12 cellular contexts compared by ENCODE assay signal in genomic region chr5:172642926-172643325, GRCh38. TPM values are rescaled to one million over a fixed set of nuclear protein-coding genes. Genes with fewer than 3 reads are reported as not detected.
DNase-seq lines count a peak whose midpoint lies in the region; ATAC-seq and TF ChIP-seq lines count a peak whose summit lies in the region.
"Had no signal": no experiment of that assay in that cellular context is flagged by ENCODE, and none has a peak within 500 bp of the region (broad histone marks: within the 10 kb centered on the region; RNA-seq: fewer than 3 reads in every experiment).

No MANE protein-coding gene starts in this region.

- H3K4me1 Mint-ChIP-seq in activated naive CD8-positive, alpha-beta T cell (ENCODE audit: low read depth): peaks cover 7% of the 10 kb centered on the region
- peaks cover 5% of the 10 kb centered on the region for H3K4me1 Mint-ChIP-seq in activated naive CD8-positive, alpha-beta T cell treated with anti-CD3 and anti-CD28 coated beads for 36 hours
- H3K4me1 Mint-ChIP-seq: activated naive CD8-positive, alpha-beta T cell treated with anti-CD3 and anti-CD28 coated beads, Interleukin-2, amount 50 U/mL, for 24 hours had no signal

- no peaks in the 10 kb centered on the region for H3K9me3 Mint-ChIP-seq in activated naive CD8-positive, alpha-beta T cell (ENCODE audit: low read depth)
- H3K9me3 Mint-ChIP-seq in activated naive CD8-positive, alpha-beta T cell treated with anti-CD3 and anti-CD28 coated beads for 36 hours: no peaks in the 10 kb centered on the region
- H3K9me3 Mint-ChIP-seq: activated naive CD8-positive, alpha-beta T cell treated with anti-CD3 and anti-CD28 coated beads, Interleukin-2, amount 50 U/mL, for 24 hours had no signal

- TF ChIP-seq POLR2A in prostate gland (IDR thresholded peaks at IDR 0.05): no peak

- intact Hi-C loops in prostate gland (cut with DNase I): loop anchor here (5.0 kb wide), 2 partner anchors 86 to 166 kb away; no protein-coding TSS in a partner anchor
- intact Hi-C loops in upper lobe of right lung (cut with DNase I): no loop called here

- H3K4me3 Mint-ChIP-seq in activated naive CD8-positive, alpha-beta T cell: peak overlapping the region; percentile 41
- no peak overlapping the region for H3K4me3 Mint-ChIP-seq in activated naive CD8-positive, alpha-beta T cell treated with anti-CD3 and anti-CD28 coated beads for 36 hours
- H3K4me3 Mint-ChIP-seq: activated CD8-positive, alpha-beta memory T cell treated with anti-CD3 and anti-CD28 coated beads, Interleukin-2, amount 10 ng/mL, durations not matched to agents 7 days and 5 days; activated naive CD8-positive, alpha-beta T cell treated with anti-CD3 and anti-CD28 coated beads, Interleukin-2, amount 50 U/mL, for 24 hours had no signal

- H3K27me3 Mint-ChIP-seq in activated naive CD8-positive, alpha-beta T cell: peaks cover 25% of the 10 kb centered on the region
- H3K27me3 Mint-ChIP-seq in activated naive CD8-positive, alpha-beta T cell treated with anti-CD3 and anti-CD28 coated beads for 36 hours: peaks cover 50% of the 10 kb centered on the region

- DNase-seq in activated naive CD8-positive, alpha-beta T cell treated with anti-CD3 and anti-CD28 coated beads for 36 hours: no peak
- DNase-seq in right atrium auricular region (ENCODE audit: low spot score): no peak
- DNase-seq in prostate gland (ENCODE audit: low spot score): no peak
- DNase-seq in upper lobe of right lung: peak; percentile 48
- DNase-seq in NCI-H748 (lab: John Stamatoyannopoulos, UW; ENCODE audit: unreplicated experiment): no peak
- no peak for DNase-seq in amniotic stem cell (lab: John Stamatoyannopoulos, UW)
- DNase-seq: activated CD8-positive, alpha-beta memory T cell treated with anti-CD3 and anti-CD28 coated beads, Interleukin-2, amount 10 ng/mL, durations not matched to agents 7 days and 5 days; activated naive CD8-positive, alpha-beta T cell treated with anti-CD3 and anti-CD28 coated beads, Interleukin-2, amount 50 U/mL, for 24 hours; NCI-H2227 treated with DMSO at 0.1 percent for 48 hours had no signal

- no peaks in the 10 kb centered on the region for H3K36me3 ChIP-seq in right atrium auricular region
- no peaks in the 10 kb centered on the region for H3K36me3 ChIP-seq in prostate gland
- H3K36me3 ChIP-seq in upper lobe of right lung: no peaks in the 10 kb centered on the region

- H3K4me3 ChIP-seq in right atrium auricular region (peak overlapping the region; percentile 90 to 93), prostate gland (peak overlapping the region; percentile 62 to 83), upper lobe of right lung (peak overlapping the region; percentile 71)

- H3K4me1 ChIP-seq in right atrium auricular region: peaks cover 0 to 74% of the 10 kb centered on the region in 2 donors
- H3K4me1 ChIP-seq in prostate gland (replicated peaks): peaks cover 3% of the 10 kb centered on the region
- H3K4me1 ChIP-seq in upper lobe of right lung: peaks cover 11% of the 10 kb centered on the region

- peak in 1 of 2 donors; percentile 25 for TF ChIP-seq CTCF in right atrium auricular region (IDR thresholded peaks at IDR 0.05)
- TF ChIP-seq CTCF in prostate gland (IDR thresholded peaks at IDR 0.05): no peak
- no peak for TF ChIP-seq CTCF in upper lobe of right lung (IDR thresholded peaks at IDR 0.05)

- 46% methylated on average over 8 of the region's 8 CpGs for WGBS in prostate gland

- peak overlapping the region; percentile 93 to 94 for H3K27ac ChIP-seq in right atrium auricular region
- H3K27ac ChIP-seq in prostate gland: peak overlapping the region; percentile 83 to 86
- peak overlapping the region; percentile 80 for H3K27ac ChIP-seq in upper lobe of right lung

- H3K27me3 ChIP-seq in right atrium auricular region (no peaks in the 10 kb centered on the region), prostate gland (replicated peaks; ENCODE audit: insufficient read depth) (no peaks in the 10 kb centered on the region), upper lobe of right lung (peaks cover 17% of the 10 kb centered on the region)

- ATAC-seq in upper lobe of right lung (no peak), GM19395 (IDR thresholded peaks at IDR 0.05; ENCODE audit: unreplicated experiment) (no peak)
- ATAC-seq: activated CD8-positive, alpha-beta memory T cell treated with anti-CD3 and anti-CD28 coated beads, Interleukin-2, amount 10 ng/mL, durations not matched to agents 7 days and 5 days; activated naive CD8-positive, alpha-beta T cell treated with anti-CD3 and anti-CD28 coated beads, Interleukin-2, amount 50 U/mL, for 24 hours had no signal

- H3K36me3 Mint-ChIP-seq in activated naive CD8-positive, alpha-beta T cell: no peaks in the 10 kb centered on the region
- H3K36me3 Mint-ChIP-seq in activated naive CD8-positive, alpha-beta T cell treated with anti-CD3 and anti-CD28 coated beads for 36 hours: no peaks in the 10 kb centered on the region
- H3K36me3 Mint-ChIP-seq: activated CD8-positive, alpha-beta memory T cell treated with anti-CD3 and anti-CD28 coated beads, Interleukin-2, amount 10 ng/mL, durations not matched to agents 7 days and 5 days had no signal

- H3K27ac Mint-ChIP-seq in activated naive CD8-positive, alpha-beta T cell: no peak overlapping the region
- no peak overlapping the region for H3K27ac Mint-ChIP-seq in activated naive CD8-positive, alpha-beta T cell treated with anti-CD3 and anti-CD28 coated beads for 36 hours
- H3K27ac Mint-ChIP-seq: activated CD8-positive, alpha-beta memory T cell treated with anti-CD3 and anti-CD28 coated beads, Interleukin-2, amount 10 ng/mL, durations not matched to agents 7 days and 5 days; activated naive CD8-positive, alpha-beta T cell treated with anti-CD3 and anti-CD28 coated beads, Interleukin-2, amount 50 U/mL, for 24 hours; progenitor cell of endocrine pancreas had no signal

- H3K9me3 ChIP-seq in right atrium auricular region (no peaks in the 10 kb centered on the region), prostate gland (no peaks in the 10 kb centered on the region), upper lobe of right lung (no peaks in the 10 kb centered on the region)

RNA-seq across cellular contexts. Expression of gene NEURL1B, which starts 1.9 kb away (rescaled TPM):
- under 1 TPM; 0.10 TPM for total RNA-seq in activated naive CD8-positive, alpha-beta T cell treated with anti-CD3 and anti-CD28 coated beads for 36 hours
- total RNA-seq in right atrium auricular region (10 to 100 TPM; 17.9 to 22.4 TPM), prostate gland (10 to 100 TPM; 23.9 to 39.9 TPM), upper lobe of right lung (25.0 TPM)

Comparison
In these comparisons a context has a peak if more than half of its experiments do, and no peak if none do; other contexts are left out.
1. RNA of gene NEURL1B, which starts 1.9 kb away (total RNA-seq): 23.9 to 39.9 TPM in prostate gland, 25.0 TPM in upper lobe of right lung (single experiment) and 17.9 to 22.4 TPM in right atrium auricular region; 0.10 TPM in activated naive CD8-positive, alpha-beta T cell treated with anti-CD3 and anti-CD28 coated beads for 36 hours; every median in the first group is over 10 times any median in the second.
2. Peak in every context shown above with its lines, with median percentiles within 50 percentile points of each other: H3K27ac ChIP-seq and H3K4me3 ChIP-seq.